ENCODE assay signal across 1 cellular context in genomic region chr1:11736746-11737639, GRCh38.
TF ChIP-seq lines count a peak whose summit lies in the region.

No MANE protein-coding gene starts in this region.

TF ChIP-seq in K562, 482 proteins besides CTCF, POLR2A, EP300 and RAD21 (continued from another document):
- TF ChIP-seq ETS2 (tag; IDR thresholded peaks at IDR 0.05; ENCODE audit: borderline replicate concordance, poor library complexity, severe bottlenecking) = no peak
- 0 out of 4 replicates have a peak, but pooled peaks of 1 of the 2 experiments have one; percentile 26 for TF ChIP-seq ZMIZ1 (IDR thresholded peaks at IDR 0.05; ENCODE audit: low read depth in 2 of 2, low read length in 2 of 2)
- peak; percentile 39; the same call in 1 of the 2 replicates for TF ChIP-seq C11orf30 (IDR thresholded peaks at IDR 0.05; ENCODE audit: low read depth)
- peak; percentile 64 for TF ChIP-seq ZNF316 (IDR thresholded peaks at IDR 0.05)
- 0 out of 2 replicates have a peak, but pooled peaks have one; percentile 18 for TF ChIP-seq USF2 (CRISPR knock-in tag; IDR thresholded peaks at IDR 0.05)
- no peak for TF ChIP-seq KDM4B (IDR thresholded peaks at IDR 0.05; ENCODE audit: borderline replicate concordance in 2 of 2, low read depth in 1 of 2)
- 0 out of 2 replicates have a peak, but pooled peaks have one; percentile 26 for TF ChIP-seq FOXP1 (CRISPR knock-in tag; IDR thresholded peaks at IDR 0.05)
- 0 out of 2 replicates have a peak, but pooled peaks have one; percentile 19 for TF ChIP-seq PHB (CRISPR knock-in tag; IDR thresholded peaks at IDR 0.05)
- peak; percentile 29 for TF ChIP-seq DACH1 (IDR thresholded peaks at IDR 0.05; ENCODE audit: partially characterized antibody)
- no peak for TF ChIP-seq NUFIP1 (IDR thresholded peaks at IDR 0.05; ENCODE audit: partially characterized antibody)
- TF ChIP-seq ZNF143 (CRISPR knock-in tag; IDR thresholded peaks at IDR 0.05) = 0 out of 2 replicates have a peak, but pooled peaks have one; percentile 1
- TF ChIP-seq ZNF282 (CRISPR knock-in tag; IDR thresholded peaks at IDR 0.05) = no peak
